26 cellular contexts compared by ENCODE assay signal in genomic region chr6:121526282-121526681, GRCh38.
DNase-seq lines count a peak whose midpoint lies in the region; ATAC-seq, FAIRE-seq and TF ChIP-seq lines count a peak whose summit lies in the region.
"Had no signal": no experiment of that assay in that cellular context is flagged by ENCODE, and none has a peak within 500 bp of the region (broad histone marks: within the 10 kb centered on the region; RNA-seq: fewer than 3 reads in every experiment).

No MANE protein-coding gene starts in this region.

- H3K36me3 Mint-ChIP-seq in WTC11: no peaks in the 10 kb centered on the region
- no peaks in the 10 kb centered on the region for H3K36me3 Mint-ChIP-seq in activated CD8-positive, alpha-beta memory T cell treated with anti-CD3 and anti-CD28 coated beads, Interleukin-2, amount 10 ng/mL, durations not matched to agents 7 days and 5 days
- H3K36me3 Mint-ChIP-seq: CD14-positive monocyte; CD8-positive, alpha-beta memory T cell had no signal

- TF ChIP-seq CTCF in WTC11 (IDR thresholded peaks at IDR 0.05) (no peak), fibroblast of villous mesenchyme (IDR thresholded peaks at IDR 0.05; ENCODE audit: insufficient read depth, low read depth, low read length) (no peak)

- H3K4me3 ChIP-seq in fibroblast of villous mesenchyme (ENCODE audit: low read depth, low read length): no peak overlapping the region
- H3K4me3 ChIP-seq: A549; BLaER1 treated with 17β-estradiol and CSF1 and Interleukin-3, amounts not matched to agents 10 nM and 100 nM; GM12878 had no signal

- no peaks in the 10 kb centered on the region for H3K27me3 Mint-ChIP-seq in WTC11 (ENCODE audit: low read depth)
- no peaks in the 10 kb centered on the region for H3K27me3 Mint-ChIP-seq in activated CD8-positive, alpha-beta memory T cell treated with anti-CD3 and anti-CD28 coated beads, Interleukin-2, amount 10 ng/mL, durations not matched to agents 7 days and 5 days
- H3K27me3 Mint-ChIP-seq: CD4-positive, alpha-beta T cell; CD8-positive, alpha-beta memory T cell had no signal

- FAIRE-seq in GM12892 (lab: Jason Lieb, UNC): no peak
- FAIRE-seq: A549, D721Med, GM12878, GM18507, H1 had no signal

- H3K4me1 Mint-ChIP-seq in WTC11: peaks cover 29% of the 10 kb centered on the region
- no peaks in the 10 kb centered on the region for H3K4me1 Mint-ChIP-seq in activated CD8-positive, alpha-beta memory T cell treated with anti-CD3 and anti-CD28 coated beads, Interleukin-2, amount 10 ng/mL, durations not matched to agents 7 days and 5 days
- H3K4me1 Mint-ChIP-seq: CD14-positive monocyte; CD8-positive, alpha-beta memory T cell had no signal

- CTCF ChIA-PET in WTC11 (lab: Charles Lee): no interaction called here
- CTCF ChIA-PET in activated CD8-positive, alpha-beta memory T cell treated with anti-CD3 and anti-CD28 coated beads, Interleukin-2, amount 10 ng/mL, durations not matched to agents 7 days and 5 days (lab: Charles Lee): no interaction called here

- no peak overlapping the region for H3K27ac Mint-ChIP-seq in WTC11
- H3K27ac Mint-ChIP-seq in activated CD8-positive, alpha-beta memory T cell treated with anti-CD3 and anti-CD28 coated beads, Interleukin-2, amount 10 ng/mL, durations not matched to agents 7 days and 5 days: no peak overlapping the region
- H3K27ac Mint-ChIP-seq: CD14-positive monocyte; CD4-positive, alpha-beta T cell; CD8-positive, alpha-beta memory T cell had no signal

- no peak overlapping the region for H3K4me3 Mint-ChIP-seq in WTC11
- H3K4me3 Mint-ChIP-seq in activated CD8-positive, alpha-beta memory T cell treated with anti-CD3 and anti-CD28 coated beads, Interleukin-2, amount 10 ng/mL, durations not matched to agents 7 days and 5 days: no peak overlapping the region
- H3K4me3 Mint-ChIP-seq: CD14-positive monocyte; CD4-positive, alpha-beta T cell; CD8-positive, alpha-beta memory T cell had no signal

- TF ChIP-seq POLR2A in GM12892 (IDR thresholded peaks at IDR 0.05; ENCODE audit: low read depth, low read length): no peak

- POLR2A ChIA-PET in WTC11 (lab: Charles Lee): no interaction called here

- intact Hi-C loops in sciatic nerve (cut with DNase I): no loop called here

- DNase-seq in WTC11 (ENCODE audit: low spot score) (no peak), fibroblast of villous mesenchyme (ENCODE audit: low read depth) (peak; percentile 56), sciatic nerve (ENCODE audit: low spot score) (no peak), hippocampal formation (lab: John Stamatoyannopoulos, UW) (no peak), GM12892 (ENCODE audit: insufficient read length) (no peak)
- no peak for DNase-seq in activated CD8-positive, alpha-beta memory T cell treated with anti-CD3 and anti-CD28 coated beads, Interleukin-2, amount 10 ng/mL, durations not matched to agents 7 days and 5 days
- DNase-seq: 8988T; ACHN; AML-193; BE2C; CD4-positive, alpha-beta T cell; CD8-positive, alpha-beta memory T cell; DMS 273 treated with DMSO at 0.1 percent for 48 hours; DMS79; EL; GDM1; H7; HCEC 1CT had no signal

- H3K9me3 Mint-ChIP-seq in WTC11: no peaks in the 10 kb centered on the region
- H3K9me3 Mint-ChIP-seq in activated CD8-positive, alpha-beta memory T cell treated with anti-CD3 and anti-CD28 coated beads, Interleukin-2, amount 10 ng/mL, durations not matched to agents 7 days and 5 days (ENCODE audit: low read depth): no peaks in the 10 kb centered on the region
- H3K9me3 Mint-ChIP-seq: CD4-positive, alpha-beta T cell; CD8-positive, alpha-beta memory T cell had no signal

- peak; percentile 41; the same call in 1 of the 2 replicates for ATAC-seq in WTC11
- peak; percentile 34 for ATAC-seq in sciatic nerve
- no peak for ATAC-seq in activated CD8-positive, alpha-beta memory T cell treated with anti-CD3 and anti-CD28 coated beads, Interleukin-2, amount 10 ng/mL, durations not matched to agents 7 days and 5 days
- no peak for ATAC-seq in HG03457 (IDR thresholded peaks at IDR 0.05; ENCODE audit: unreplicated experiment)
- ATAC-seq: A549, GM12878 had no signal

TF ChIP-seq in WTC11, 78 proteins besides CTCF, POLR2A, EP300 and RAD21:
- TF ChIP-seq USF2 (CRISPR knock-in tag; IDR thresholded peaks at IDR 0.05): no peak

Comparison
In these comparisons a context has a peak if more than half of its experiments do, and no peak if none do; other contexts are left out.
1. ATAC-seq: peak in WTC11 (single experiment) and sciatic nerve (single experiment); none in activated CD8-positive, alpha-beta memory T cell treated with anti-CD3 and anti-CD28 coated beads, Interleukin-2, amount 10 ng/mL, durations not matched to agents 7 days and 5 days (single experiment) and HG03457 (single experiment).